3 cellular contexts compared by ENCODE assay signal in genomic region chr12:75445137-75445507, GRCh38. TPM values are rescaled to one million over a fixed set of nuclear protein-coding genes. Genes with fewer than 3 reads are reported as not detected.
"Had no signal": no experiment of that assay in that cellular context is flagged by ENCODE, and none has a peak within 500 bp of the region (broad histone marks: within the 10 kb centered on the region; RNA-seq: fewer than 3 reads in every experiment).

No MANE protein-coding gene starts in this region.

RNA-seq across cellular contexts. Expression of gene GLIPR1L2, which starts 54.2 kb away (rescaled TPM):
- total RNA-seq: OCI-LY7, PC-9, SJCRH30 had no signal
